1 cellular context compared by ENCODE assay signal in the genomic region with DNA sequence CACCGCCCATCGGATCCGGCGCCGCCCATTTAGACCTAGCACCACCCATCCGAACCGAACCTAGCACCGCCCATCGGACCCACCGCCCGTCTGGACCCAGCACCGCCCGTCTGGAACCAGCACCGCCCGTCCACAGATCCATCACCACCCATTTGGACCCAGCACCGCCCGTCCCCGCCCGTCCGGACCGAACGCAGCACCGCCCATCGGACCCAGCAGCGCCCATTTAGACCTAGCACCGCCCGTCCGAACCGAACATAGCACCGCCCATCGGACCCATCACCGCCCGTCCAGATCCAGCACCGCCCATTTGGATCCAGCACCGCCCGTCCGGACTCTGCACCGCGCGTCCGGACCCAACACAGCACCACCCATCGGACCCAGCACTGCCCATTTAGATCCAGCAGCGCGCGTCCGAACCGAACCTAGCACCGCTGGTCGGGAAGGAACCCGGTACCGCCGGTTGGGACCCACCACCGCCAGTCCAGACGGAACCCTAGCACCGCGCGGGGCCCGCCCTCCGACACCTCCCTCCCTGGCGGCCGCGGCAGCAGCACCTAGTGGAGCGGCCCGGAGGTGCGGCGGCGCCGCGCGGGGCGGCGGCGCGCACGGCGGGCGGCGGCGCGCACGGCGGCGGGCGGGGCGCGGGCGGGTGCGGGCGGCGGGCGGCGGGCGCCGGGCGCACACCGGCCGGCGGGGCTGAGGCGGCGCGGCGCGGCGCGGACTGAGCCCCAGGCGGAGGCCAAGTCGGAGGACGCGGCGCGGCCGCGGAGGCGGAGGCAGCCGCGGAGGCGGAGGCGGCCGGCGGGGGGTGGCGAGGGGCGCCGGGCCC.
TF ChIP-seq lines count a peak whose summit lies in the region.

A gene with protein sequence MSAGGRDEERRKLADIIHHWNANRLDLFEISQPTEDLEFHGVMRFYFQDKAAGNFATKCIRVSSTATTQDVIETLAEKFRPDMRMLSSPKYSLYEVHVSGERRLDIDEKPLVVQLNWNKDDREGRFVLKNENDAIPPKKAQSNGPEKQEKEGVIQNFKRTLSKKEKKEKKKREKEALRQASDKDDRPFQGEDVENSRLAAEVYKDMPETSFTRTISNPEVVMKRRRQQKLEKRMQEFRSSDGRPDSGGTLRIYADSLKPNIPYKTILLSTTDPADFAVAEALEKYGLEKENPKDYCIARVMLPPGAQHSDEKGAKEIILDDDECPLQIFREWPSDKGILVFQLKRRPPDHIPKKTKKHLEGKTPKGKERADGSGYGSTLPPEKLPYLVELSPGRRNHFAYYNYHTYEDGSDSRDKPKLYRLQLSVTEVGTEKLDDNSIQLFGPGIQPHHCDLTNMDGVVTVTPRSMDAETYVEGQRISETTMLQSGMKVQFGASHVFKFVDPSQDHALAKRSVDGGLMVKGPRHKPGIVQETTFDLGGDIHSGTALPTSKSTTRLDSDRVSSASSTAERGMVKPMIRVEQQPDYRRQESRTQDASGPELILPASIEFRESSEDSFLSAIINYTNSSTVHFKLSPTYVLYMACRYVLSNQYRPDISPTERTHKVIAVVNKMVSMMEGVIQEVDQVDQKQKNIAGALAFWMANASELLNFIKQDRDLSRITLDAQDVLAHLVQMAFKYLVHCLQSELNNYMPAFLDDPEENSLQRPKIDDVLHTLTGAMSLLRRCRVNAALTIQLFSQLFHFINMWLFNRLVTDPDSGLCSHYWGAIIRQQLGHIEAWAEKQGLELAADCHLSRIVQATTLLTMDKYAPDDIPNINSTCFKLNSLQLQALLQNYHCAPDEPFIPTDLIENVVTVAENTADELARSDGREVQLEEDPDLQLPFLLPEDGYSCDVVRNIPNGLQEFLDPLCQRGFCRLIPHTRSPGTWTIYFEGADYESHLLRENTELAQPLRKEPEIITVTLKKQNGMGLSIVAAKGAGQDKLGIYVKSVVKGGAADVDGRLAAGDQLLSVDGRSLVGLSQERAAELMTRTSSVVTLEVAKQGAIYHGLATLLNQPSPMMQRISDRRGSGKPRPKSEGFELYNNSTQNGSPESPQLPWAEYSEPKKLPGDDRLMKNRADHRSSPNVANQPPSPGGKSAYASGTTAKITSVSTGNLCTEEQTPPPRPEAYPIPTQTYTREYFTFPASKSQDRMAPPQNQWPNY (N-terminal part only) (plus strand): TSS at position 682 of the 832 bp plus-strand sequence. CDS start 222 bp downstream, outside the sequence.

TF ChIP-seq in HepG2, 621 proteins besides CTCF, POLR2A, EP300 and RAD21 (continued from another document and continues in another):
- TF ChIP-seq, protein P1, sequence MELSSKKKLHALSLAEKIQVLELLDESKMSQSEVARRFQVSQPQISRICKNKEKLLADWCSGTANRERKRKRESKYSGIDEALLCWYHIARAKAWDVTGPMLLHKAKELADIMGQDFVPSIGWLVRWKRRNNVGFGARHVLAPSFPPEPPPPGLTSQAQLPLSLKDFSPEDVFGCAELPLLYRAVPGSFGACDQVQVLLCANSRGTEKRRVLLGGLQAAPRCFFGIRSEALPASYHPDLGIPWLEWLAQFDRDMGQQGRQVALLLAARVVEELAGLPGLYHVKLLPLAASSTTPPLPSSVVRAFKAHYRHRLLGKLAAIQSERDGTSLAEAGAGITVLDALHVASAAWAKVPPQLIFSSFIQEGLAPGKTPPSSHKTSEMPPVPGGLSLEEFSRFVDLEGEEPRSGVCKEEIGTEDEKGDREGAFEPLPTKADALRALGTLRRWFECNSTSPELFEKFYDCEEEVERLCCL (CRISPR knock-in tag; IDR thresholded peaks at IDR 0.05; ENCODE audit: borderline replicate concordance): 0 out of 2 replicates have a peak, but pooled peaks have one; percentile 34
- TF ChIP-seq, protein P2, sequence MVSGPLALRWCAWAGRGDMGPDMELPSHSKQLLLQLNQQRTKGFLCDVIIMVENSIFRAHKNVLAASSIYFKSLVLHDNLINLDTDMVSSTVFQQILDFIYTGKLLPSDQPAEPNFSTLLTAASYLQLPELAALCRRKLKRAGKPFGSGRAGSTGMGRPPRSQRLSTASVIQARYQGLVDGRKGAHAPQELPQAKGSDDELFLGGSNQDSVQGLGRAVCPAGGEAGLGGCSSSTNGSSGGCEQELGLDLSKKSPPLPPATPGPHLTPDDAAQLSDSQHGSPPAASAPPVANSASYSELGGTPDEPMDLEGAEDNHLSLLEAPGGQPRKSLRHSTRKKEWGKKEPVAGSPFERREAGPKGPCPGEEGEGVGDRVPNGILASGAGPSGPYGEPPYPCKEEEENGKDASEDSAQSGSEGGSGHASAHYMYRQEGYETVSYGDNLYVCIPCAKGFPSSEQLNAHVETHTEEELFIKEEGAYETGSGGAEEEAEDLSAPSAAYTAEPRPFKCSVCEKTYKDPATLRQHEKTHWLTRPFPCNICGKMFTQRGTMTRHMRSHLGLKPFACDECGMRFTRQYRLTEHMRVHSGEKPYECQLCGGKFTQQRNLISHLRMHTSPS (CRISPR knock-in tag; IDR thresholded peaks at IDR 0.05; ENCODE audit: low read depth): no peak
- peak; percentile 92; the same call in 1 of the 2 replicates for TF ChIP-seq ZNF33B (CRISPR knock-in tag; IDR thresholded peaks at IDR 0.05)
- TF ChIP-seq, protein P3, sequence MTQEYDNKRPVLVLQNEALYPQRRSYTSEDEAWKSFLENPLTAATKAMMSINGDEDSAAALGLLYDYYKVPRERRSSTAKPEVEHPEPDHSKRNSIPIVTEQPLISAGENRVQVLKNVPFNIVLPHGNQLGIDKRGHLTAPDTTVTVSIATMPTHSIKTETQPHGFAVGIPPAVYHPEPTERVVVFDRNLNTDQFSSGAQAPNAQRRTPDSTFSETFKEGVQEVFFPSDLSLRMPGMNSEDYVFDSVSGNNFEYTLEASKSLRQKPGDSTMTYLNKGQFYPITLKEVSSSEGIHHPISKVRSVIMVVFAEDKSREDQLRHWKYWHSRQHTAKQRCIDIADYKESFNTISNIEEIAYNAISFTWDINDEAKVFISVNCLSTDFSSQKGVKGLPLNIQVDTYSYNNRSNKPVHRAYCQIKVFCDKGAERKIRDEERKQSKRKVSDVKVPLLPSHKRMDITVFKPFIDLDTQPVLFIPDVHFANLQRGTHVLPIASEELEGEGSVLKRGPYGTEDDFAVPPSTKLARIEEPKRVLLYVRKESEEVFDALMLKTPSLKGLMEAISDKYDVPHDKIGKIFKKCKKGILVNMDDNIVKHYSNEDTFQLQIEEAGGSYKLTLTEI (CRISPR knock-in tag; conservative IDR thresholded peaks at IDR 0.05): no peak
- peak; percentile 94 for TF ChIP-seq ZNF343 (CRISPR knock-in tag; IDR thresholded peaks at IDR 0.05)
- TF ChIP-seq ZNF432 (CRISPR knock-in tag; IDR thresholded peaks at IDR 0.05; ENCODE audit: borderline replicate concordance): no peak
- TF ChIP-seq, protein P4, sequence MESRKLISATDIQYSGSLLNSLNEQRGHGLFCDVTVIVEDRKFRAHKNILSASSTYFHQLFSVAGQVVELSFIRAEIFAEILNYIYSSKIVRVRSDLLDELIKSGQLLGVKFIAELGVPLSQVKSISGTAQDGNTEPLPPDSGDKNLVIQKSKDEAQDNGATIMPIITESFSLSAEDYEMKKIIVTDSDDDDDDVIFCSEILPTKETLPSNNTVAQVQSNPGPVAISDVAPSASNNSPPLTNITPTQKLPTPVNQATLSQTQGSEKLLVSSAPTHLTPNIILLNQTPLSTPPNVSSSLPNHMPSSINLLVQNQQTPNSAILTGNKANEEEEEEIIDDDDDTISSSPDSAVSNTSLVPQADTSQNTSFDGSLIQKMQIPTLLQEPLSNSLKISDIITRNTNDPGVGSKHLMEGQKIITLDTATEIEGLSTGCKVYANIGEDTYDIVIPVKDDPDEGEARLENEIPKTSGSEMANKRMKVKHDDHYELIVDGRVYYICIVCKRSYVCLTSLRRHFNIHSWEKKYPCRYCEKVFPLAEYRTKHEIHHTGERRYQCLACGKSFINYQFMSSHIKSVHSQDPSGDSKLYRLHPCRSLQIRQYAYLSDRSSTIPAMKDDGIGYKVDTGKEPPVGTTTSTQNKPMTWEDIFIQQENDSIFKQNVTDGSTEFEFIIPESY (CRISPR knock-in tag; IDR thresholded peaks at IDR 0.05): 0 out of 2 replicates have a peak, but pooled peaks have one; percentile 36
- TF ChIP-seq ZNF569 (CRISPR knock-in tag; IDR thresholded peaks at IDR 0.05; ENCODE audit: borderline replicate concordance): no peak
- no peak for TF ChIP-seq ZNF83 (CRISPR knock-in tag; IDR thresholded peaks at IDR 0.05; ENCODE audit: borderline replicate concordance)
- 0 out of 2 replicates have a peak, but pooled peaks have one; percentile 45 for TF ChIP-seq ZFP90 (CRISPR knock-in tag; IDR thresholded peaks at IDR 0.05; ENCODE audit: borderline replicate concordance)
- TF ChIP-seq, protein P5, sequence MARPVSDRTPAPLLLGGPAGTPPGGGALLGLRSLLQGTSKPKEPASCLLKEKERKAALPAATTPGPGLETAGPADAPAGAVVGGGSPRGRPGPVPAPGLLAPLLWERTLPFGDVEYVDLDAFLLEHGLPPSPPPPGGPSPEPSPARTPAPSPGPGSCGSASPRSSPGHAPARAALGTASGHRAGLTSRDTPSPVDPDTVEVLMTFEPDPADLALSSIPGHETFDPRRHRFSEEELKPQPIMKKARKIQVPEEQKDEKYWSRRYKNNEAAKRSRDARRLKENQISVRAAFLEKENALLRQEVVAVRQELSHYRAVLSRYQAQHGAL (CRISPR knock-in tag; IDR thresholded peaks at IDR 0.05; ENCODE audit: not compliant biosample characterization): no peak
- TF ChIP-seq ZNF780A (CRISPR knock-in tag; IDR thresholded peaks at IDR 0.05): 0 out of 2 replicates have a peak, but pooled peaks have one; percentile 43
- TF ChIP-seq, protein P6, sequence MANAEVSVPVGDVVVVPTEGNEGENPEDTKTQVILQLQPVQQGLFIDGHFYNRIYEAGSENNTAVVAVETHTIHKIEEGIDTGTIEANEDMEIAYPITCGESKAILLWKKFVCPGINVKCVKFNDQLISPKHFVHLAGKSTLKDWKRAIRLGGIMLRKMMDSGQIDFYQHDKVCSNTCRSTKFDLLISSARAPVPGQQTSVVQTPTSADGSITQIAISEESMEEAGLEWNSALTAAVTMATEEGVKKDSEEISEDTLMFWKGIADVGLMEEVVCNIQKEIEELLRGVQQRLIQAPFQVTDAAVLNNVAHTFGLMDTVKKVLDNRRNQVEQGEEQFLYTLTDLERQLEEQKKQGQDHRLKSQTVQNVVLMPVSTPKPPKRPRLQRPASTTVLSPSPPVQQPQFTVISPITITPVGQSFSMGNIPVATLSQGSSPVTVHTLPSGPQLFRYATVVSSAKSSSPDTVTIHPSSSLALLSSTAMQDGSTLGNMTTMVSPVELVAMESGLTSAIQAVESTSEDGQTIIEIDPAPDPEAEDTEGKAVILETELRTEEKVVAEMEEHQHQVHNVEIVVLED (CRISPR knock-in tag; IDR thresholded peaks at IDR 0.05; ENCODE audit: borderline replicate concordance): peak; percentile 84
- TF ChIP-seq, protein P7, sequence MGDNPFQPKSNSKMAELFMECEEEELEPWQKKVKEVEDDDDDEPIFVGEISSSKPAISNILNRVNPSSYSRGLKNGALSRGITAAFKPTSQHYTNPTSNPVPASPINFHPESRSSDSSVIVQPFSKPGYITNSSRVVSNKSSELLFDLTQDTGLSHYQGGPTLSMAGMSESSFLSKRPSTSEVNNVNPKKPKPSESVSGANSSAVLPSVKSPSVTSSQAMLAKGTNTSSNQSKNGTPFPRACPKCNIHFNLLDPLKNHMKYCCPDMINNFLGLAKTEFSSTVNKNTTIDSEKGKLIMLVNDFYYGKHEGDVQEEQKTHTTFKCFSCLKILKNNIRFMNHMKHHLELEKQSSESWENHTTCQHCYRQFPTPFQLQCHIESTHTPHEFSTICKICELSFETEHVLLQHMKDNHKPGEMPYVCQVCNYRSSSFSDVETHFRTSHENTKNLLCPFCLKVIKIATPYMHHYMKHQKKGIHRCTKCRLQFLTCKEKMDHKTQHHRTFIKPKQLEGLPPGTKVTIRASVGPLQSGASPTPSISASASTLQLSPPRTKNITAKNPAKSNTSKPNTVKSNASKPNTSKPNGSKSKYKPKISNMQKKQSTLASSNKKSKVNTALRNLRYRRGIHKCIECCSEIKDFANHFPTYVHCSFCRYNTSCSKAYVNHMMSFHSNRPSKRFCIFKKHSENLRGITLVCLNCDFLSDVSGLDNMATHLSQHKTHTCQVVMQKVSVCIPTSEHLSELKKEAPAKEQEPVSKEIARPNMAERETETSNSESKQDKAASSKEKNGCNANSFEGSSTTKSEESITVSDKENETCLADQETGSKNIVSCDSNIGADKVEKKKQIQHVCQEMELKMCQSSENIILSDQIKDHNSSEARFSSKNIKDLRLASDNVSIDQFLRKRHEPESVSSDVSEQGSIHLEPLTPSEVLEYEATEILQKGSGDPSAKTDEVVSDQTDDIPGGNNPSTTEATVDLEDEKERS (CRISPR knock-in tag; IDR thresholded peaks at IDR 0.05): no peak; the same call in none of the 2 replicates
- TF ChIP-seq ISL2 (CRISPR knock-in tag; IDR thresholded peaks at IDR 0.05): peak; percentile 34; the same call in 1 of the 2 replicates
- TF ChIP-seq, protein P8, sequence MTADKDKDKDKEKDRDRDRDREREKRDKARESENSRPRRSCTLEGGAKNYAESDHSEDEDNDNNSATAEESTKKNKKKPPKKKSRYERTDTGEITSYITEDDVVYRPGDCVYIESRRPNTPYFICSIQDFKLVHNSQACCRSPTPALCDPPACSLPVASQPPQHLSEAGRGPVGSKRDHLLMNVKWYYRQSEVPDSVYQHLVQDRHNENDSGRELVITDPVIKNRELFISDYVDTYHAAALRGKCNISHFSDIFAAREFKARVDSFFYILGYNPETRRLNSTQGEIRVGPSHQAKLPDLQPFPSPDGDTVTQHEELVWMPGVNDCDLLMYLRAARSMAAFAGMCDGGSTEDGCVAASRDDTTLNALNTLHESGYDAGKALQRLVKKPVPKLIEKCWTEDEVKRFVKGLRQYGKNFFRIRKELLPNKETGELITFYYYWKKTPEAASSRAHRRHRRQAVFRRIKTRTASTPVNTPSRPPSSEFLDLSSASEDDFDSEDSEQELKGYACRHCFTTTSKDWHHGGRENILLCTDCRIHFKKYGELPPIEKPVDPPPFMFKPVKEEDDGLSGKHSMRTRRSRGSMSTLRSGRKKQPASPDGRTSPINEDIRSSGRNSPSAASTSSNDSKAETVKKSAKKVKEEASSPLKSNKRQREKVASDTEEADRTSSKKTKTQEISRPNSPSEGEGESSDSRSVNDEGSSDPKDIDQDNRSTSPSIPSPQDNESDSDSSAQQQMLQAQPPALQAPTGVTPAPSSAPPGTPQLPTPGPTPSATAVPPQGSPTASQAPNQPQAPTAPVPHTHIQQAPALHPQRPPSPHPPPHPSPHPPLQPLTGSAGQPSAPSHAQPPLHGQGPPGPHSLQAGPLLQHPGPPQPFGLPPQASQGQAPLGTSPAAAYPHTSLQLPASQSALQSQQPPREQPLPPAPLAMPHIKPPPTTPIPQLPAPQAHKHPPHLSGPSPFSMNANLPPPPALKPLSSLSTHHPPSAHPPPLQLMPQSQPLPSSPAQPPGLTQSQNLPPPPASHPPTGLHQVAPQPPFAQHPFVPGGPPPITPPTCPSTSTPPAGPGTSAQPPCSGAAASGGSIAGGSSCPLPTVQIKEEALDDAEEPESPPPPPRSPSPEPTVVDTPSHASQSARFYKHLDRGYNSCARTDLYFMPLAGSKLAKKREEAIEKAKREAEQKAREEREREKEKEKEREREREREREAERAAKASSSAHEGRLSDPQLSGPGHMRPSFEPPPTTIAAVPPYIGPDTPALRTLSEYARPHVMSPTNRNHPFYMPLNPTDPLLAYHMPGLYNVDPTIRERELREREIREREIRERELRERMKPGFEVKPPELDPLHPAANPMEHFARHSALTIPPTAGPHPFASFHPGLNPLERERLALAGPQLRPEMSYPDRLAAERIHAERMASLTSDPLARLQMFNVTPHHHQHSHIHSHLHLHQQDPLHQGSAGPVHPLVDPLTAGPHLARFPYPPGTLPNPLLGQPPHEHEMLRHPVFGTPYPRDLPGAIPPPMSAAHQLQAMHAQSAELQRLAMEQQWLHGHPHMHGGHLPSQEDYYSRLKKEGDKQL (CRISPR knock-in tag; IDR thresholded peaks at IDR 0.05; ENCODE audit: low read depth): no peak
- 0 out of 2 replicates have a peak, but pooled peaks have one; percentile 58 for TF ChIP-seq ZZZ3 (CRISPR knock-in tag; IDR thresholded peaks at IDR 0.05; ENCODE audit: borderline replicate concordance)
